1 cellular context compared by ENCODE assay signal in genomic region chr2:30404354-30405265, GRCh38.
TF ChIP-seq lines count a peak whose summit lies in the region.

No MANE protein-coding gene starts in this region.

TF ChIP-seq in H1, 55 proteins besides CTCF, POLR2A, EP300 and RAD21:
- TF ChIP-seq ATF2 (IDR thresholded peaks at IDR 0.05; ENCODE audit: low read length) (peak; percentile 26; the same call in 1 of the 2 replicates), SUZ12 (IDR thresholded peaks at IDR 0.05; ENCODE audit: low read length) (no peak), CBX8 (IDR thresholded peaks at IDR 0.05; ENCODE audit: borderline replicate concordance, low read depth, low read length) (no peak), CBX5 (IDR thresholded peaks at IDR 0.05; ENCODE audit: low read depth, low read length) (no peak), TCF12 (IDR thresholded peaks at IDR 0.05; ENCODE audit: low read depth, low read length) (no peak), RXRA (IDR thresholded peaks at IDR 0.05; ENCODE audit: insufficient read depth, low read depth, low read length) (no peak), TBP (IDR thresholded peaks at IDR 0.05; ENCODE audit: low read depth, low read length) (no peak), ASH2L (IDR thresholded peaks at IDR 0.05; ENCODE audit: low read length) (peak; percentile 22), CHD1 (IDR thresholded peaks at IDR 0.05; ENCODE audit: low read depth, low read length) (no peak), CEBPB (IDR thresholded peaks at IDR 0.05; ENCODE audit: low read depth, low read length) (no peak), HDAC2 (IDR thresholded peaks at IDR 0.05; ENCODE audit: borderline replicate concordance in 1 of 2, low read depth in 2 of 2, low read length in 2 of 2) (0 out of 4 replicates have a peak, but pooled peaks of 1 of the 2 experiments have one; percentile 3), BRCA1 (IDR thresholded peaks at IDR 0.05; ENCODE audit: low read depth, low read length) (no peak), NANOG (IDR thresholded peaks at IDR 0.05; ENCODE audit: insufficient read depth, low read depth, low read length, poor library complexity, severe bottlenecking) (no peak), E2F6 (IDR thresholded peaks at IDR 0.05) (no peak), TEAD4 (IDR thresholded peaks at IDR 0.05; ENCODE audit: low read depth, low read length) (peak; percentile 4; the same call in 1 of the 2 replicates), YY1 (IDR thresholded peaks at IDR 0.05; ENCODE audit: low read depth, low read length) (no peak), SP2 (IDR thresholded peaks at IDR 0.05; ENCODE audit: low read length) (no peak), FOSL1 (IDR thresholded peaks at IDR 0.05; ENCODE audit: insufficient read depth, low read depth, low read length) (no peak), NRF1 (IDR thresholded peaks at IDR 0.05; ENCODE audit: low read depth, low read length) (no peak), HDAC6 (IDR thresholded peaks at IDR 0.05; ENCODE audit: low read depth, low read length) (no peak), KDM4A (IDR thresholded peaks at IDR 0.05; ENCODE audit: low read depth, low read length, severe bottlenecking) (no peak), CHD7 (IDR thresholded peaks at IDR 0.05; ENCODE audit: insufficient replicate concordance, low read length) (no peak), KDM1A (IDR thresholded peaks at IDR 0.05; ENCODE audit: borderline replicate concordance, low read length) (no peak), JUND (IDR thresholded peaks at IDR 0.05; ENCODE audit: low read length) (no peak), JUN (IDR thresholded peaks at IDR 0.05; ENCODE audit: low read depth, low read length) (no peak), EGR1 (IDR thresholded peaks at IDR 0.05; ENCODE audit: borderline replicate concordance, low read depth, low read length) (no peak), KDM5A (IDR thresholded peaks at IDR 0.05; ENCODE audit: low read length) (no peak), TAF1 (IDR thresholded peaks at IDR 0.05; ENCODE audit: low read depth, low read length) (no peak), SRF (IDR thresholded peaks at IDR 0.05; ENCODE audit: low read depth, low read length) (no peak), SIX5 (IDR thresholded peaks at IDR 0.05; ENCODE audit: low read depth, low read length) (no peak), CREB1 (IDR thresholded peaks at IDR 0.05) (no peak), RFX5 (IDR thresholded peaks at IDR 0.05; ENCODE audit: borderline replicate concordance, low read depth, low read length) (no peak), ZNF274 (IDR thresholded peaks at IDR 0.05; ENCODE audit: borderline replicate concordance, extremely low read depth, low read length) (no peak)
- TF ChIP-seq, protein P1, sequence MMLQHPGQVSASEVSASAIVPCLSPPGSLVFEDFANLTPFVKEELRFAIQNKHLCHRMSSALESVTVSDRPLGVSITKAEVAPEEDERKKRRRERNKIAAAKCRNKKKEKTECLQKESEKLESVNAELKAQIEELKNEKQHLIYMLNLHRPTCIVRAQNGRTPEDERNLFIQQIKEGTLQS (IDR thresholded peaks at IDR 0.05; ENCODE audit: insufficient read depth, low read depth, low read length), result no peak
